Comparison of ENCODE assay signal across 9 cellular contexts in genomic region chr1:218165687-218166088, GRCh38.
A peak's percentile ranks its signal among the peaks of the same experiment; 100 is the strongest.
DNase-seq lines count a peak whose midpoint lies in the region; ATAC-seq, FAIRE-seq and TF ChIP-seq lines count a peak whose summit lies in the region.
"Had no signal": no experiment of that assay in that cellular context is flagged by ENCODE, and none has a peak within 500 bp of the region (broad histone marks: within the 10 kb centered on the region; RNA-seq: fewer than 3 reads in every experiment).

No MANE protein-coding gene starts in this region.

- H3K4me3 Mint-ChIP-seq in H9 (peak overlapping the region; percentile 86 to 97), astrocyte (ENCODE audit: unreplicated experiment) (peak overlapping the region; percentile 84)

- no peaks in the 10 kb centered on the region for H3K79me2 ChIP-seq in H9 (ENCODE audit: insufficient read depth, low read length)
- no peaks in the 10 kb centered on the region for H3K79me2 ChIP-seq in astrocyte (ENCODE audit: insufficient read depth, low read length)

- H2BK12ac ChIP-seq in H9 (ENCODE audit: insufficient read length, low read depth, low read length) = no peak overlapping the region

- H3K9ac ChIP-seq in H9 (ENCODE audit: extremely low read depth, insufficient read length, low read length) (peak overlapping the region; percentile 29), astrocyte (ENCODE audit: low read length) (peak overlapping the region; percentile 56)

- H3K27ac Mint-ChIP-seq in H9 (peak overlapping the region in 2 of 3 experiments; percentile 77 to 97; a peak in 4 of 7 replicates), astrocyte (ENCODE audit: unreplicated experiment) (no peak overlapping the region)

- ATAC-seq in GM21528 (IDR thresholded peaks at IDR 0.05; ENCODE audit: low FRiP score, unreplicated experiment) (no peak), GM21825 (IDR thresholded peaks at IDR 0.05; ENCODE audit: unreplicated experiment) (no peak), HG02610 (IDR thresholded peaks at IDR 0.05; ENCODE audit: unreplicated experiment) (no peak)

- POLR2A ChIA-PET in A673 (lab: Charles Lee; ENCODE audit: low non-redundant PET) = no interaction called here

- DNase-seq in A673 (ENCODE audit: low spot score) (no peak), H9 (no peak), astrocyte (ENCODE audit: low read depth) (no peak), AG20443 (ENCODE audit: low spot score) (no peak)

- no peak for FAIRE-seq in astrocyte (lab: Jason Lieb, UNC)
- FAIRE-seq: GM18507 had no signal

- H2BK120ac ChIP-seq in H9 (ENCODE audit: low read depth, low read length, poor library complexity, severe bottlenecking) = no peak overlapping the region

- no peak overlapping the region for H3K56ac ChIP-seq in H9 (ENCODE audit: insufficient read length, low read depth, low read length)

- H3K4me3 ChIP-seq in A673 (ENCODE audit: low read depth, low read length, poor library complexity, severe bottlenecking) (peak overlapping the region; percentile 34), astrocyte (ENCODE audit: insufficient read depth, low read depth, low read length) (peak overlapping the region; percentile 67), mesodermal cell (ENCODE audit: extremely low read depth, insufficient read depth, low read length, poor library complexity, severe bottlenecking) (peak overlapping the region; percentile 54)

- H3K4me1 ChIP-seq in A673 (ENCODE audit: insufficient read depth, low read length, poor library complexity, severe bottlenecking) (peaks cover 6% of the 10 kb centered on the region), H9 (ENCODE audit: insufficient read depth, low read length) (no peaks in the 10 kb centered on the region), astrocyte (ENCODE audit: insufficient read depth, low read length) (peaks cover 6% of the 10 kb centered on the region), mesodermal cell (ENCODE audit: control insufficient read depth, insufficient read depth, low read length, poor library complexity, severe bottlenecking) (no peaks in the 10 kb centered on the region)

- no CpG with 5 or more reads among the region's 11 CpGs for WGBS in H9 (ENCODE audit: extremely low coverage, insufficient read length, low lambda C conversion rate)
- 0 to 7% methylated on average over 3 to 7 of the region's 11 CpGs for WGBS in mesodermal cell (ENCODE audit: insufficient coverage in 2 of 2), 2 experiments

- no peak overlapping the region for H4K91ac ChIP-seq in H9 (ENCODE audit: insufficient read length, low read depth, low read length)

- peaks cover 79% of the 10 kb centered on the region for H3K27me3 Mint-ChIP-seq in H9 (ENCODE audit: low read depth)
- H3K27me3 Mint-ChIP-seq in astrocyte (ENCODE audit: low read depth, unreplicated experiment) = peaks cover 16% of the 10 kb centered on the region

- no peaks in the 10 kb centered on the region for H3K36me3 ChIP-seq in A673 (ENCODE audit: insufficient read depth, low read length, poor library complexity, severe bottlenecking)
- no peaks in the 10 kb centered on the region for H3K36me3 ChIP-seq in astrocyte (ENCODE audit: insufficient read depth, low read length)
- no peaks in the 10 kb centered on the region for H3K36me3 ChIP-seq in mesodermal cell (ENCODE audit: control insufficient read depth, insufficient read depth, low read length)

- H3K18ac ChIP-seq in H9 (ENCODE audit: insufficient read length, low read depth, low read length) = no peak overlapping the region

- H4K20me1 ChIP-seq in H9 (ENCODE audit: control insufficient read depth, insufficient read depth, insufficient read length) = no peaks in the 10 kb centered on the region
- H4K20me1 ChIP-seq in astrocyte (ENCODE audit: insufficient read depth, low read length) = no peaks in the 10 kb centered on the region

- no peak overlapping the region for H4K8ac ChIP-seq in H9 (replicated peaks; ENCODE audit: insufficient read length, low read depth, low read length)

- H3K27ac ChIP-seq in A673 (ENCODE audit: low read depth, low read length, poor library complexity, severe bottlenecking) (no peak overlapping the region), H9 (ENCODE audit: insufficient read length, low read depth, low read length) (no peak overlapping the region), astrocyte (ENCODE audit: low read depth, low read length) (no peak overlapping the region), mesodermal cell (ENCODE audit: low read depth, low read length, severe bottlenecking) (no peak overlapping the region)

- no peak overlapping the region for H2BK15ac ChIP-seq in H9 (ENCODE audit: low read depth, low read length)

- H3T11ph ChIP-seq in H9 (ENCODE audit: low read length) = no peak overlapping the region

- no peak overlapping the region for H2AK5ac ChIP-seq in H9 (ENCODE audit: insufficient read length, low read length)

- H3K4ac ChIP-seq in H9 (ENCODE audit: low read depth, low read length) = no peak overlapping the region

- TF ChIP-seq CTCF in A673 (conservative IDR thresholded peaks at IDR 0.05; ENCODE audit: low read depth, low read length) (no peak), H9 (conservative IDR thresholded peaks at IDR 0.05) (no peak), astrocyte (IDR thresholded peaks at IDR 0.05; ENCODE audit: insufficient read depth, low read depth, low read length) (no peak)

- intact Hi-C loops in A673 (cut with micrococcal nuclease; ENCODE audit: unreplicated experiment) = no loop called here

- H3K4me2 ChIP-seq in H9 (ENCODE audit: insufficient read depth, insufficient read length, low read length) (peak overlapping the region; percentile 72), astrocyte (ENCODE audit: low read length) (peak overlapping the region; percentile 94)

- H3K23ac ChIP-seq in H9 (ENCODE audit: insufficient read length, low read depth, low read length) = no peak overlapping the region

- no peak overlapping the region for H3K14ac ChIP-seq in H9 (ENCODE audit: insufficient read depth, low read length)

- H3K23me2 ChIP-seq in H9 (ENCODE audit: insufficient read length, low read depth, low read length, poor library complexity, severe bottlenecking) = peaks cover 9% of the 10 kb centered on the region

- H2BK5ac ChIP-seq in H9 (ENCODE audit: insufficient read length, low read length) = no peak overlapping the region

- peaks cover 98% of the 10 kb centered on the region for H3K27me3 ChIP-seq in A673 (replicated peaks; ENCODE audit: insufficient read depth, low read depth, low read length, poor library complexity)
- no peaks in the 10 kb centered on the region; the same call in 1 of the 2 replicates for H3K27me3 ChIP-seq in H9 (ENCODE audit: insufficient read depth, low read length)
- peaks cover 49% of the 10 kb centered on the region for H3K27me3 ChIP-seq in astrocyte (ENCODE audit: insufficient read depth, low read length)

- no peaks in the 10 kb centered on the region for H3K79me1 ChIP-seq in H9 (ENCODE audit: insufficient read depth, low read depth, low read length, poor library complexity, severe bottlenecking)

- H2BK20ac ChIP-seq in H9 (ENCODE audit: low read depth, low read length, poor library complexity, severe bottlenecking) = no peak overlapping the region

- no peaks in the 10 kb centered on the region for H3K9me3 ChIP-seq in A673 (ENCODE audit: low read depth, low read length, poor library complexity, severe bottlenecking)
- no peaks in the 10 kb centered on the region for H3K9me3 ChIP-seq in H9 (ENCODE audit: control insufficient read depth, low read depth, low read length)
- H3K9me3 ChIP-seq in astrocyte (ENCODE audit: insufficient read depth, low read depth, low read length) = no peaks in the 10 kb centered on the region
- H3K9me3 ChIP-seq in mesodermal cell (ENCODE audit: control insufficient read depth, low read length) = no peaks in the 10 kb centered on the region

- peak overlapping the region; percentile 51 for H2AFZ ChIP-seq in H9 (ENCODE audit: low read length)
- peak overlapping the region; percentile 83 for H2AFZ ChIP-seq in astrocyte (ENCODE audit: low read depth, low read length)

- H4K5ac ChIP-seq in H9 (ENCODE audit: insufficient read length, low read depth, low read length) = no peak overlapping the region

- H3K9me3 Mint-ChIP-seq in H9 (peaks cover 0 to 4% of the 10 kb centered on the region in 2 experiments; a peak in 2 of 5 replicates), astrocyte (ENCODE audit: unreplicated experiment) (no peaks in the 10 kb centered on the region)

- CTCF ChIA-PET in A673 (lab: Charles Lee) = no interaction called here

- H3K36me3 Mint-ChIP-seq in H9 (ENCODE audit: insufficient read depth in 1 of 3, low read depth in 3 of 3) (no peaks in the 10 kb centered on the region), astrocyte (ENCODE audit: low read depth, unreplicated experiment) (no peaks in the 10 kb centered on the region)

- BruUV-seq in A673 (replicated peaks; lab: Mats Ljungman, UMichigan) = no TSS peak

- H3K4me1 Mint-ChIP-seq in H9 (peaks cover 24 to 29% of the 10 kb centered on the region in 2 experiments), astrocyte (ENCODE audit: low read depth, unreplicated experiment) (peaks cover 2% of the 10 kb centered on the region)
